Comparison of ENCODE assay signal across 8 cellular contexts in the genomic region with DNA sequence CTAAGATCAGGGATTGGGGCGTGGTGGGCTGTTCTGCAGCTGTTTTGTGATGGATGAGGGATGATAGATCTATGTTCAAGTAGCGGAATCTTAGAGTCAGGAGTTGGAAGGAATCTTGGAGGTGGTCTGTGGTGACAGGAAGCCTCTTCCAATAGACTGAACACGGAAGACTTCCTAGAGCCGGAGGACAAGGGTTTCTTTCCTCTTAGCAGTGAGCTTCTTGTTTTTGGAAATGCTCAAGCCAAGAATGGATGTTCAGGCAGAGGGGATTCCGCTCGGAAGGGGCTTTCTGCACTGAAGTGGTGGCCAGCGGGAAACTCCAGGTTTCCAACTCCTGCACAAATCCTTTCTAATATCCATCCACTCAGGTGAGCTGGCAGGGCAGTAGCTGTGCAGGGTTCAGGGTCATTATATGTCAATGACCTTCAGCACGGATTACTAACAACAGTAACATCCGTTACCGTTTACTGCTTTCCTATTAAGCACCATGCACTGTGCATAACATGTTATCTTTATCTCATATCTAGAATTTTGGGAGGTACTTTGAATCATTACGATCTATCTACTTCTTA. TPM values are rescaled to one million over a fixed set of nuclear protein-coding genes. Genes with fewer than 3 reads are reported as not detected.
A peak's percentile ranks its signal among the peaks of the same experiment; 100 is the strongest.
DNase-seq lines count a peak whose midpoint lies in the region; ATAC-seq and TF ChIP-seq lines count a peak whose summit lies in the region.

No MANE protein-coding gene starts in this region.

- DNase-seq in NCI-H510A treated with DMSO at 0.1 percent for 48 hours (lab: John Stamatoyannopoulos, UW) (peak; percentile 42), NCI-H510A (lab: John Stamatoyannopoulos, UW) (no peak), astrocyte of the cerebellum (ENCODE audit: low read depth) (no peak), type B pancreatic cell (ENCODE audit: extremely low spot score, unreplicated experiment) (no peak), NCI-H1048 (lab: John Stamatoyannopoulos, UW) (no peak)

- H3K36me3 Mint-ChIP-seq in type B pancreatic cell = peaks cover 9% of the 10 kb centered on the region

- peak overlapping the region; percentile 90 for H3K27ac Mint-ChIP-seq in type B pancreatic cell

- H3K4me3 ChIP-seq in astrocyte of the cerebellum (ENCODE audit: low read depth, low read length) = peak overlapping the region; percentile 77
- peak overlapping the region; percentile 73 to 98 (median 88) for H3K4me3 ChIP-seq in liver (ENCODE audit: low read depth in 1 of 3, low read length in 3 of 3)

- H3K27me3 Mint-ChIP-seq in type B pancreatic cell = no peaks in the 10 kb centered on the region

- peak overlapping the region; percentile 98 to 99 for H3K27ac ChIP-seq in liver (ENCODE audit: low read depth in 1 of 2, low read length in 2 of 2)

- no peaks in the 10 kb centered on the region for H3K9me3 Mint-ChIP-seq in type B pancreatic cell

- peaks cover 9 to 66% (median 49%) of the 10 kb centered on the region in 4 donors for H3K4me1 ChIP-seq in liver (ENCODE audit: control insufficient read depth in 4 of 4, insufficient read depth in 4 of 4, low read length in 3 of 4)

- TF ChIP-seq RAD21 in liver (IDR thresholded peaks at IDR 0.05) = no peak

- TF ChIP-seq CTCF in astrocyte of the cerebellum (IDR thresholded peaks at IDR 0.05; ENCODE audit: low read depth, low read length, missing control alignments) (no peak), liver (IDR thresholded peaks at IDR 0.05; ENCODE audit: low read depth, low read length, missing input control) (no peak), type B pancreatic cell (conservative IDR thresholded peaks at IDR 0.05) (no peak)

- in situ Hi-C loops in astrocyte of the cerebellum (cut with HindIII; ENCODE audit: low sequenced_read_pairs) = no loop called here

- no peaks in the 10 kb centered on the region for H3K9me3 ChIP-seq in liver (ENCODE audit: control insufficient read depth in 4 of 4, low read length in 3 of 4)

- peaks cover 25% of the 10 kb centered on the region for H3K4me1 Mint-ChIP-seq in type B pancreatic cell (ENCODE audit: unreplicated experiment)

- peaks cover 2 to 4% (median 2%) of the 10 kb centered on the region in 4 donors for H3K36me3 ChIP-seq in liver (ENCODE audit: control insufficient read depth in 4 of 4, insufficient read depth in 3 of 4, low read depth in 1 of 4, low read length in 3 of 4)

- ATAC-seq in HG03442 (IDR thresholded peaks at IDR 0.05; ENCODE audit: unreplicated experiment) (peak; percentile 6), GM21576 (IDR thresholded peaks at IDR 0.05; ENCODE audit: unreplicated experiment) (no peak)

- peak overlapping the region; percentile 91 to 94 for H3K9ac ChIP-seq in liver (ENCODE audit: low read depth in 1 of 2, low read length in 2 of 2)

- 29% methylated on average over 11 of the region's 11 CpGs for WGBS in liver

- no peaks in the 10 kb centered on the region for H3K27me3 ChIP-seq in liver (ENCODE audit: control insufficient read depth in 4 of 4, insufficient read depth in 4 of 4, low read length in 3 of 4)

- H3K4me3 Mint-ChIP-seq in type B pancreatic cell = peak overlapping the region; percentile 92

TF ChIP-seq in liver, 16 proteins besides CTCF, POLR2A, EP300 and RAD21:
- TF ChIP-seq YY1 (IDR thresholded peaks at IDR 0.05) = no peak
- TF ChIP-seq TAF1 (conservative IDR thresholded peaks at IDR 0.05) = no peak
- TF ChIP-seq GABPA (IDR thresholded peaks at IDR 0.05 in 1 of 2, conservative IDR thresholded peaks at IDR 0.05 in 1 of 2) = no peak
- TF ChIP-seq RXRA (IDR thresholded peaks at IDR 0.05) = peak; percentile 93 to 96
- no peak for TF ChIP-seq FOXA2 (IDR thresholded peaks at IDR 0.05)
- no peak for TF ChIP-seq EGR1 (IDR thresholded peaks at IDR 0.05; ENCODE audit: low read depth in 2 of 2)
- TF ChIP-seq, protein P1, sequence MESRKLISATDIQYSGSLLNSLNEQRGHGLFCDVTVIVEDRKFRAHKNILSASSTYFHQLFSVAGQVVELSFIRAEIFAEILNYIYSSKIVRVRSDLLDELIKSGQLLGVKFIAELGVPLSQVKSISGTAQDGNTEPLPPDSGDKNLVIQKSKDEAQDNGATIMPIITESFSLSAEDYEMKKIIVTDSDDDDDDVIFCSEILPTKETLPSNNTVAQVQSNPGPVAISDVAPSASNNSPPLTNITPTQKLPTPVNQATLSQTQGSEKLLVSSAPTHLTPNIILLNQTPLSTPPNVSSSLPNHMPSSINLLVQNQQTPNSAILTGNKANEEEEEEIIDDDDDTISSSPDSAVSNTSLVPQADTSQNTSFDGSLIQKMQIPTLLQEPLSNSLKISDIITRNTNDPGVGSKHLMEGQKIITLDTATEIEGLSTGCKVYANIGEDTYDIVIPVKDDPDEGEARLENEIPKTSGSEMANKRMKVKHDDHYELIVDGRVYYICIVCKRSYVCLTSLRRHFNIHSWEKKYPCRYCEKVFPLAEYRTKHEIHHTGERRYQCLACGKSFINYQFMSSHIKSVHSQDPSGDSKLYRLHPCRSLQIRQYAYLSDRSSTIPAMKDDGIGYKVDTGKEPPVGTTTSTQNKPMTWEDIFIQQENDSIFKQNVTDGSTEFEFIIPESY (IDR thresholded peaks at IDR 0.05) = no peak
- TF ChIP-seq REST (IDR thresholded peaks at IDR 0.05) = peak; percentile 94
- TF ChIP-seq JUND (IDR thresholded peaks at IDR 0.05) = no peak
- no peak for TF ChIP-seq FOXA1 (IDR thresholded peaks at IDR 0.05)
- TF ChIP-seq HNF4A (conservative IDR thresholded peaks at IDR 0.05) = peak; percentile 55 to 61
- peak; percentile 86 for TF ChIP-seq SP1 (IDR thresholded peaks at IDR 0.05)
- peak; percentile 53 for TF ChIP-seq NR2F2 (IDR thresholded peaks at IDR 0.05)
- TF ChIP-seq HNF4G (IDR thresholded peaks at IDR 0.05) = no peak
- TF ChIP-seq, protein P2, sequence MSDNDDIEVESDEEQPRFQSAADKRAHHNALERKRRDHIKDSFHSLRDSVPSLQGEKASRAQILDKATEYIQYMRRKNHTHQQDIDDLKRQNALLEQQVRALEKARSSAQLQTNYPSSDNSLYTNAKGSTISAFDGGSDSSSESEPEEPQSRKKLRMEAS (IDR thresholded peaks at IDR 0.05) = peak; percentile 15
- TF ChIP-seq, protein P3, sequence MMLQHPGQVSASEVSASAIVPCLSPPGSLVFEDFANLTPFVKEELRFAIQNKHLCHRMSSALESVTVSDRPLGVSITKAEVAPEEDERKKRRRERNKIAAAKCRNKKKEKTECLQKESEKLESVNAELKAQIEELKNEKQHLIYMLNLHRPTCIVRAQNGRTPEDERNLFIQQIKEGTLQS (IDR thresholded peaks at IDR 0.05) = no peak

RNA-seq across cellular contexts. Expression of gene CPT2, which starts 0.6 kb away (rescaled TPM):
- total RNA-seq in liver = 10 to 100 TPM; 27.4 to 82.7 TPM
- polyA plus RNA-seq in liver = 100 to 1,000 TPM in 1 of 2 donors, 10 to 100 TPM in 1; 66.8 to 109 TPM
- total RNA-seq in type B pancreatic cell (ENCODE audit: low replicate concordance) = 26.8 and 28.2 TPM in 2 replicates

RNA-seq across cellular contexts. Expression of gene CZIB, which starts 24.4 kb away (rescaled TPM):
- 10 to 100 TPM; 19.8 to 29.8 TPM for total RNA-seq in liver
- polyA plus RNA-seq in liver = 10 to 100 TPM; 20.9 to 32.3 TPM
- total RNA-seq in type B pancreatic cell (ENCODE audit: low replicate concordance) = 36.2 and 72.7 TPM in 2 replicates

RNA-seq across cellular contexts. Expression of gene MAGOH, which starts 42.3 kb away (rescaled TPM):
- total RNA-seq in liver = 10 to 100 TPM; 16.4 to 32.5 TPM
- polyA plus RNA-seq in liver = 10 to 100 TPM; 21.2 to 31.8 TPM
- 50.4 and 55.0 TPM in 2 replicates for total RNA-seq in type B pancreatic cell (ENCODE audit: low replicate concordance)

RNA-seq across cellular contexts. Expression of gene SLC1A7, which starts 53.6 kb away (rescaled TPM):
- total RNA-seq in liver = under 1 TPM; 0.28 to 0.59 TPM
- polyA plus RNA-seq in liver = under 1 TPM; 0.21 to 0.67 TPM
- total RNA-seq in type B pancreatic cell (ENCODE audit: low replicate concordance) = not detected in 2 replicates
